ENCODE assay signal across 10 cellular contexts in genomic region chr3:66484106-66484857, GRCh38. TPM values are rescaled to one million over a fixed set of nuclear protein-coding genes. Genes with fewer than 3 reads are reported as not detected.
DNase-seq lines count a peak whose midpoint lies in the region; ATAC-seq, FAIRE-seq and TF ChIP-seq lines count a peak whose summit lies in the region.
"Had no signal": no experiment of that assay in that cellular context is flagged by ENCODE, and none has a peak within 500 bp of the region (broad histone marks: within the 10 kb centered on the region; RNA-seq: fewer than 3 reads in every experiment).

No MANE protein-coding gene starts in this region.

- intact Hi-C loops in pancreas (cut with DNase I): no loop called here

- H3K23me2 ChIP-seq in H9 (ENCODE audit: insufficient read length, low read depth, low read length, poor library complexity, severe bottlenecking): no peaks in the 10 kb centered on the region

- no peaks in the 10 kb centered on the region for H3K9me3 Mint-ChIP-seq in H9

- DNase-seq in Ammon's horn (ENCODE audit: low spot score) (peak; percentile 32), H9 (no peak), pancreas (no peak), NCI-H2227 treated with DMSO at 0.1 percent for 48 hours (lab: John Stamatoyannopoulos, UW) (no peak), NCI-H510A treated with DMSO at 0.1 percent for 48 hours (lab: John Stamatoyannopoulos, UW) (no peak)
- DNase-seq: activated CD8-positive, alpha-beta T cell treated with anti-CD3 and anti-CD28 coated beads, Interleukin-2, amount 10 ng/mL, durations not matched to agents 7 days and 5 days had no signal

- H3K4ac ChIP-seq in H9 (ENCODE audit: low read depth, low read length): no peak overlapping the region

- no peak overlapping the region for H3K23ac ChIP-seq in H9 (ENCODE audit: insufficient read length, low read depth, low read length)

- H3K79me1 ChIP-seq in H9 (ENCODE audit: insufficient read depth, low read depth, low read length, poor library complexity, severe bottlenecking): peaks cover 11% of the 10 kb centered on the region

- TF ChIP-seq CTCF in H9 (conservative IDR thresholded peaks at IDR 0.05): no peak
- TF ChIP-seq CTCF in pancreas (IDR thresholded peaks at IDR 0.05): no peak

- no peak overlapping the region for H2BK120ac ChIP-seq in H9 (ENCODE audit: low read depth, low read length, poor library complexity, severe bottlenecking)

- H3K4me1 Mint-ChIP-seq in H9: peaks cover 56 to 61% of the 10 kb centered on the region in 2 experiments

- H3T11ph ChIP-seq in H9 (ENCODE audit: low read length): no peak overlapping the region

- no peak overlapping the region for H4K91ac ChIP-seq in H9 (ENCODE audit: insufficient read length, low read depth, low read length)

- FAIRE-seq in pancreas (lab: Jason Lieb, UNC): no peak
- FAIRE-seq: endometrium had no signal

- H4K8ac ChIP-seq in H9 (replicated peaks; ENCODE audit: insufficient read length, low read depth, low read length): no peak overlapping the region

- H2BK5ac ChIP-seq in H9 (ENCODE audit: insufficient read length, low read length): no peak overlapping the region

- H2BK12ac ChIP-seq in H9 (ENCODE audit: insufficient read length, low read depth, low read length): no peak overlapping the region

- no peak overlapping the region for H2AK5ac ChIP-seq in H9 (ENCODE audit: insufficient read length, low read length)

- no peak overlapping the region for H3K4me2 ChIP-seq in H9 (ENCODE audit: insufficient read depth, insufficient read length, low read length)

- H3K79me2 ChIP-seq in H9 (ENCODE audit: insufficient read depth, low read length): peaks cover 86% of the 10 kb centered on the region; the same call in 1 of the 2 replicates

- H3K27ac Mint-ChIP-seq in H9: peak overlapping the region; percentile 3 to 65 (median 5)
- H3K27ac Mint-ChIP-seq: activated CD8-positive, alpha-beta T cell treated with anti-CD3 and anti-CD28 coated beads, Interleukin-2, amount 10 ng/mL, durations not matched to agents 7 days and 5 days had no signal

- H2BK15ac ChIP-seq in H9 (ENCODE audit: low read depth, low read length): no peak overlapping the region

- no peak overlapping the region for H4K5ac ChIP-seq in H9 (ENCODE audit: insufficient read length, low read depth, low read length)

- H4K20me1 ChIP-seq in H9 (ENCODE audit: control insufficient read depth, insufficient read depth, insufficient read length): no peaks in the 10 kb centered on the region

- ATAC-seq in pancreas: no peak
- ATAC-seq in HG02938 (IDR thresholded peaks at IDR 0.05; ENCODE audit: unreplicated experiment): no peak
- no peak for ATAC-seq in HG02571 (IDR thresholded peaks at IDR 0.05; ENCODE audit: unreplicated experiment)

- WGBS in H9 (ENCODE audit: extremely low coverage, insufficient read length, low lambda C conversion rate): no CpG with 5 or more reads among the region's 9 CpGs
- 42 to 47% methylated on average over 9 of the region's 9 CpGs for WGBS in pancreas, 2 donors

- H3K27me3 Mint-ChIP-seq in H9 (ENCODE audit: low read depth): no peaks in the 10 kb centered on the region

- no peaks in the 10 kb centered on the region for H3K27me3 ChIP-seq in H9 (ENCODE audit: insufficient read depth, low read length)
- H3K27me3 ChIP-seq in pancreas: no peaks in the 10 kb centered on the region

- no peak overlapping the region for H3K14ac ChIP-seq in H9 (ENCODE audit: insufficient read depth, low read length)

- H3K9me3 ChIP-seq in H9 (ENCODE audit: control insufficient read depth, low read depth, low read length): no peaks in the 10 kb centered on the region
- no peaks in the 10 kb centered on the region for H3K9me3 ChIP-seq in pancreas

- H3K36me3 ChIP-seq in pancreas: no peaks in the 10 kb centered on the region

- peak overlapping the region in 2 of 4 donors; percentile 5 to 6 for H3K4me3 ChIP-seq in pancreas

- no peak overlapping the region for H3K27ac ChIP-seq in H9 (ENCODE audit: insufficient read length, low read depth, low read length)
- H3K27ac ChIP-seq in cingulate gyrus (ENCODE audit: low read depth, low read length): peak overlapping the region; percentile 93
- H3K27ac ChIP-seq in pancreas: peak overlapping the region; percentile 51 to 86 (median 72)

- H3K4me3 Mint-ChIP-seq in H9: 0 out of 5 replicates have a peak overlapping the region, but pooled peaks of 1 of the 2 experiments have one; percentile 34

- no peak overlapping the region for H3K18ac ChIP-seq in H9 (ENCODE audit: insufficient read length, low read depth, low read length)

- peaks cover 45% of the 10 kb centered on the region for H3K4me1 ChIP-seq in H9 (ENCODE audit: insufficient read depth, low read length)
- peaks cover 67 to 84% (median 69%) of the 10 kb centered on the region in 3 donors for H3K4me1 ChIP-seq in pancreas

- no peak overlapping the region for H2BK20ac ChIP-seq in H9 (ENCODE audit: low read depth, low read length, poor library complexity, severe bottlenecking)

- no peak overlapping the region for H3K9ac ChIP-seq in H9 (ENCODE audit: extremely low read depth, insufficient read length, low read length)

- no peak overlapping the region for H2AFZ ChIP-seq in H9 (ENCODE audit: low read length)

- H3K36me3 Mint-ChIP-seq in H9 (ENCODE audit: insufficient read depth in 1 of 3, low read depth in 3 of 3): peaks cover 5 to 21% (median 5%) of the 10 kb centered on the region in 3 experiments; a peak in 6 of 7 replicates

- H3K56ac ChIP-seq in H9 (ENCODE audit: insufficient read length, low read depth, low read length): no peak overlapping the region

RNA-seq across cellular contexts. Expression of gene LRIG1, which starts 16.5 kb away (rescaled TPM):
- total RNA-seq in H9 (2021): 63.3 and 70.3 TPM in 2 replicates
- 100 to 1,000 TPM in 1 of 6 donors, 10 to 100 TPM in 5; 57.8 to 104 (median 80.5) TPM for total RNA-seq in pancreas
- 10 to 100 TPM; 32.7 to 35.8 TPM for polyA plus RNA-seq in pancreas
